Comparison of ENCODE assay signal across 11 cellular contexts in the genomic region with DNA sequence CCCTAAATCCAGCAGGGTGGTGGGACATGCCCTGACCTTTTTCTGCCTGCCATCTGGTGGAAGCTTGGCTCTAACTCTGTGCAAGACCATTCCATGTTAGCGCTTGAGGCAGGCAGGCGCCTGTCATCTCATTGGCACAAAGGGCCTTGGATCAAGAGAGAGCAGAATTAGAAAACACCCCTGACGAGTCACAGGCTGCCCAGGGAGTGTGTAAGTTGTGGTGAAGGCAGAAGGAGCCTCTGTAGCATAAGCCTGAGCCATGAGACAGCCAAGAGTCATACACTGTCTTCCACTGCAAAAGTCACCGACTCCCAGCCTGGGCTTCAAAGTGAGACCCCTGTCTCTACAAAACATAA. TPM values are rescaled to one million over a fixed set of nuclear protein-coding genes. Genes with fewer than 3 reads are reported as not detected.
DNase-seq lines count a peak whose midpoint lies in the region; ATAC-seq lines count a peak whose summit lies in the region.
"Had no signal": no experiment of that assay in that cellular context is flagged by ENCODE, and none has a peak within 500 bp of the region (broad histone marks: within the 10 kb centered on the region; RNA-seq: fewer than 3 reads in every experiment).

No MANE protein-coding gene starts in this region.

- H3K9me3 Mint-ChIP-seq in activated T-helper 17 cell treated with anti-CD3 and anti-CD28 coated beads, Interleukin-2, amount 50 U/mL, for 72 hours, result no peaks in the 10 kb centered on the region

- peak; percentile 41 for DNase-seq in stimulated activated CD4-positive, alpha-beta T cell treated with anti-CD3 and anti-CD28 coated beads, Interleukin-1b, Interleukin-23, amount 100 ng/mL, for 48 hours
- no peak for DNase-seq in stimulated activated CD4-positive, alpha-beta T cell treated with anti-CD3 and anti-CD28 coated beads, Interleukin-2, amount 100 ng/mL, for 48 hours
- peak; percentile 76 for DNase-seq in kidney tubule cell (ENCODE audit: low spot score)
- DNase-seq in cortex of kidney (lab: John Stamatoyannopoulos, UW), result no peak
- no peak for DNase-seq in GDM1 (lab: John Stamatoyannopoulos, UW)
- DNase-seq in inferior parietal cortex (ENCODE audit: extremely low spot score), result no peak
- DNase-seq: hypothalamus, NCI-H1436 had no signal

- H3K27me3 Mint-ChIP-seq in activated T-helper 17 cell treated with anti-CD3 and anti-CD28 coated beads, Interleukin-2, amount 50 U/mL, for 72 hours, result no peaks in the 10 kb centered on the region

- H3K27ac Mint-ChIP-seq in activated T-helper 17 cell treated with anti-CD3 and anti-CD28 coated beads, Interleukin-2, amount 50 U/mL, for 72 hours, result no peak overlapping the region

- H3K36me3 Mint-ChIP-seq in activated T-helper 17 cell treated with anti-CD3 and anti-CD28 coated beads, Interleukin-2, amount 50 U/mL, for 72 hours (ENCODE audit: low read depth), result peaks cover 86% of the 10 kb centered on the region

- peak; percentile 57 for ATAC-seq in activated T-helper 17 cell treated with anti-CD3 and anti-CD28 coated beads, Interleukin-2, amount 50 U/mL, for 72 hours (replicated peaks)
- no peak for ATAC-seq in GM18502 (IDR thresholded peaks at IDR 0.05; ENCODE audit: poor library complexity, unreplicated experiment)

- peaks cover 27% of the 10 kb centered on the region for H3K4me1 Mint-ChIP-seq in activated T-helper 17 cell treated with anti-CD3 and anti-CD28 coated beads, Interleukin-2, amount 50 U/mL, for 72 hours

- H3K4me3 Mint-ChIP-seq in activated T-helper 17 cell treated with anti-CD3 and anti-CD28 coated beads, Interleukin-2, amount 50 U/mL, for 72 hours, result no peak overlapping the region

RNA-seq across cellular contexts. Expression of a gene that starts 6.0 kb away (rescaled TPM):
- 10 to 100 TPM; 32.9 to 46.6 TPM for total RNA-seq in activated T-helper 17 cell treated with anti-CD3 and anti-CD28 coated beads, Interleukin-2, amount 50 U/mL, for 72 hours

RNA-seq across cellular contexts. Expression of a gene that starts 54.9 kb away (rescaled TPM):
- 1 to 10 TPM in 1 of 2 donors, under 1 TPM in 1; 0.19 to 2.4 TPM for total RNA-seq in activated T-helper 17 cell treated with anti-CD3 and anti-CD28 coated beads, Interleukin-2, amount 50 U/mL, for 72 hours
- total RNA-seq: mucosa of gallbladder had no signal

Comparison
In these comparisons a context has a peak if more than half of its experiments do, and no peak if none do; other contexts are left out.
1. DNase-seq: peak in stimulated activated CD4-positive, alpha-beta T cell treated with anti-CD3 and anti-CD28 coated beads, Interleukin-1b, Interleukin-23, amount 100 ng/mL, for 48 hours (single experiment) and kidney tubule cell (single experiment); none in stimulated activated CD4-positive, alpha-beta T cell treated with anti-CD3 and anti-CD28 coated beads, Interleukin-2, amount 100 ng/mL, for 48 hours (0 of 2), cortex of kidney (single experiment), GDM1 (single experiment) and inferior parietal cortex (single experiment).